In genomic region chr20:2300002-2300401, GRCh38 we compare ENCODE assay signal across 17 cellular contexts. TPM values are rescaled to one million over a fixed set of nuclear protein-coding genes. Genes with fewer than 3 reads are reported as not detected.
"Had no signal": no experiment of that assay in that cellular context is flagged by ENCODE, and none has a peak within 500 bp of the region (broad histone marks: within the 10 kb centered on the region; RNA-seq: fewer than 3 reads in every experiment).

No MANE protein-coding gene starts in this region.

- H3K4me1 ChIP-seq: parathyroid adenoma, uterus had no signal

- H3K36me3 ChIP-seq: tibial nerve, uterus had no signal

- ATAC-seq: activated CD4-positive, CD25-positive, alpha-beta regulatory T cell treated with anti-CD3 and anti-CD28 coated beads, Interleukin-2, amount 50 U/mL, for 24 hours; natural killer cell; stimulated activated naive CD8-positive, alpha-beta T cell treated with anti-CD3 and anti-CD28 coated beads, Interleukin-15, Interleukin-2, amounts not matched to agents 100 U/mL and 50 U/mL, for 24 hours had no signal

- H3K9me3 ChIP-seq: tibial nerve, uterus had no signal

- H3K4me3 ChIP-seq: tibial nerve, uterus had no signal

- H3K27ac ChIP-seq: parathyroid adenoma, tibial nerve, uterus had no signal

- H3K27me3 ChIP-seq: tibial nerve, uterus had no signal

- H3K36me3 Mint-ChIP-seq: activated naive CD8-positive, alpha-beta T cell; natural killer cell had no signal

- H3K4me3 Mint-ChIP-seq: activated CD4-positive, alpha-beta T cell treated with anti-CD3 and anti-CD28 coated beads, Interleukin-2, amount 10 ng/mL, durations not matched to agents 7 days and 5 days; activated naive CD8-positive, alpha-beta T cell; natural killer cell; T-helper 1 cell treated with Interleukin-12 subunit alpha and Interleukin-12 subunit beta and Interleukin-4 antibody, amounts not matched to agents 30 μg/mL and 1 μg/mL, for 36 hours had no signal

- H3K27ac Mint-ChIP-seq: activated CD4-positive, alpha-beta T cell treated with anti-CD3 and anti-CD28 coated beads, Interleukin-2, amount 10 ng/mL, durations not matched to agents 7 days and 5 days; activated naive CD8-positive, alpha-beta T cell; natural killer cell; T-helper 1 cell treated with Interleukin-12 subunit alpha and Interleukin-12 subunit beta and Interleukin-4 antibody, amounts not matched to agents 30 μg/mL and 1 μg/mL, for 36 hours had no signal

- H3K9ac ChIP-seq: parathyroid adenoma had no signal

- H3K9me3 Mint-ChIP-seq: activated CD4-positive, alpha-beta T cell treated with anti-CD3 and anti-CD28 coated beads, Interleukin-2, amount 10 ng/mL, durations not matched to agents 7 days and 5 days; natural killer cell; T-helper 1 cell treated with Interleukin-12 subunit alpha and Interleukin-12 subunit beta and Interleukin-4 antibody, amounts not matched to agents 30 μg/mL and 1 μg/mL, for 36 hours had no signal

- H3K4me1 Mint-ChIP-seq: activated CD4-positive, alpha-beta T cell treated with anti-CD3 and anti-CD28 coated beads, Interleukin-2, amount 10 ng/mL, durations not matched to agents 7 days and 5 days; natural killer cell had no signal

- DNase-seq: activated CD4-positive, alpha-beta T cell treated with anti-CD3 and anti-CD28 coated beads, Interleukin-2, amount 10 ng/mL, durations not matched to agents 7 days and 5 days; activated CD8-positive, alpha-beta memory T cell treated with anti-CD3 and anti-CD28 coated beads, Interleukin-2, amount 50 U/mL, for 4 hours; activated T-cell treated with anti-CD3 and anti-CD28 coated beads, Interleukin-2, amount 50 U/mL, for 48 hours; foreskin fibroblast; natural killer cell; stimulated activated naive CD8-positive, alpha-beta T cell treated with anti-CD3 and anti-CD28 coated beads, Interleukin-15, Interleukin-2, amounts not matched to agents 100 U/mL and 50 U/mL, for 24 hours; uterus had no signal

RNA-seq across cellular contexts. Expression of gene TGM3, which starts 4.2 kb away (rescaled TPM):
- total RNA-seq: activated CD4-positive, alpha-beta T cell treated with anti-CD3 and anti-CD28 coated beads, Interleukin-2, amount 10 ng/mL, durations not matched to agents 7 days and 5 days; chondrocyte; dermis microvascular lymphatic vessel endothelial cell; glomerular endothelial cell; mesenteric fat pad; natural killer cell; sciatic nerve; tibial nerve had no signal
